8 cellular contexts compared by ENCODE assay signal in the genomic region with DNA sequence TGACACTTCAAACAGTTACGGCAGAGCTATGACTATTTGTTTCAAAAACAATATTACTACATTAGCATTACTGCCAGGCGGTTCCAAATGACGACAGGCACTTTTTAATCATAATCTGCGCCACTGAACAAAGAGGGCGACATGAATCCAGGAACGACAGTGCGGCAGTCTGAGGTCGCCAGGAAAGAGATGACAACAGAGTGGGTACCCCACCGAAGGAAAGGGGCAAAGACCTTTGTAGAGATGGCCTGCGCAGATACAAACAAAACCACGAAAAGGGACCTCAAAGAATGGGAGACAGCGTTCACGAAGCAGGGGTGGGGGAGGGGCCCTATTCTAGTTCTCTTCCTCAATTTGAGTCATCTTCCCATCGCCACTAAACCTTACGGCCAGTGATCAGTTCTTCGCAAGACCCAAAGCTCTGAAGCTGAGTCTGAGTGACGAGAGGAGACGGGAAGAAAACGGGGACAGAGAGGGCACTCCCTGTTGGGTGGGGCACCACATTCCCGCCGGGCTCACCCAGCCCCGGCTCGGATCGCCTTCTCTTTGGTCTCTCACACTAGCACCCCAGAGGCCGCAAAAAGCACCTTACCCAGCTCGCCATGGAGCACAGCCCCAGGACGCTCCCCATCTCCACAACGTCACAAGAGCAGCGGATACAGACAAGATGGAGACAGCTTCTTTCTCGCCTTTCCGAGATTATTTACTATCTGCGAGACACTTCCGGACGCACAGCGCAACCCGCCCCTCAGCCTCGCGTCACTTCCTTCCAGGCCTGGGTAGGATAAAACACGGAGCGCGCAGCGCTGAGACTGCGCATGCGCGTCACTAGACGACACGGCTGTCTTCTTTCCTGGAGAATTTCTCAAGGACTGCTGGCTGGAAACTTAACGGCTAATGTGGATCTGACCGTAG. TPM values are rescaled to one million over a fixed set of nuclear protein-coding genes. Genes with fewer than 3 reads are reported as not detected.
DNase-seq lines count a peak whose midpoint lies in the region; ATAC-seq and TF ChIP-seq lines count a peak whose summit lies in the region.

A gene (minus strand): TSS at position 701 of the 915 bp plus-strand sequence. CDS start 70 bp downstream, at position 631.

- H3K4me3 Mint-ChIP-seq in natural killer cell treated with Interleukin-12 subunit alpha and Interleukin-12 subunit beta and Interleukin-15 and Interleukin-18, amount 100 ng/mL, for 72 hours, result peak within 1 kb of the TSS; percentile 97

- no peaks in the 10 kb centered on the region for H3K36me3 ChIP-seq in H7 (replicated peaks; ENCODE audit: control insufficient read depth, insufficient read depth, low read length)

- no peaks in the 10 kb centered on the region for H3K27me3 ChIP-seq in H7 (ENCODE audit: control insufficient read depth, insufficient read depth, low read length)

- DNase-seq in ELF-1 (ENCODE audit: low read depth, low spot score) (peak; percentile 95), H7 (peak; percentile 81), M059J (ENCODE audit: low read depth) (peak; percentile 94), SHP77 (lab: John Stamatoyannopoulos, UW) (peak; percentile 86 to 94), fibroblast of pulmonary artery (ENCODE audit: low read depth) (peak; percentile 97)
- DNase-seq in activated effector memory CD4-positive, alpha-beta T cell treated with Interleukin-2 at 50 U/mL for 16 hours, result peak; percentile 89
- DNase-seq in natural killer cell treated with Interleukin-12 subunit alpha and Interleukin-12 subunit beta and Interleukin-15 and Interleukin-18, amount 100 ng/mL, for 72 hours (ENCODE audit: low spot score), result peak; percentile 96
- peak; percentile 91 for DNase-seq in stimulated activated naive CD8-positive, alpha-beta T cell treated with anti-CD3 and anti-CD28 coated beads, Interleukin-15, Interleukin-2, amounts not matched to agents 100 U/mL and 50 U/mL, for 24 hours

- peaks cover 33 to 35% of the 10 kb centered on the region in 2 donors for H3K4me1 Mint-ChIP-seq in natural killer cell treated with Interleukin-12 subunit alpha and Interleukin-12 subunit beta and Interleukin-15 and Interleukin-18, amount 100 ng/mL, for 72 hours (ENCODE audit: low read depth in 2 of 2)

- no peaks in the 10 kb centered on the region for H3K27me3 Mint-ChIP-seq in natural killer cell treated with Interleukin-12 subunit alpha and Interleukin-12 subunit beta and Interleukin-15 and Interleukin-18, amount 100 ng/mL, for 72 hours

- no peaks in the 10 kb centered on the region for H3K9me3 Mint-ChIP-seq in natural killer cell treated with Interleukin-12 subunit alpha and Interleukin-12 subunit beta and Interleukin-15 and Interleukin-18, amount 100 ng/mL, for 72 hours

- TF ChIP-seq CTCF in fibroblast of pulmonary artery (IDR thresholded peaks at IDR 0.05; ENCODE audit: low read length, missing control alignments), result no peak

- ATAC-seq in natural killer cell treated with Interleukin-12 subunit alpha and Interleukin-12 subunit beta and Interleukin-15 and Interleukin-18, amount 100 ng/mL, for 72 hours, result peak; percentile 99
- peak; percentile 98 for ATAC-seq in stimulated activated naive CD8-positive, alpha-beta T cell treated with anti-CD3 and anti-CD28 coated beads, Interleukin-15, Interleukin-2, amounts not matched to agents 100 U/mL and 50 U/mL, for 24 hours

- H3K27ac Mint-ChIP-seq in natural killer cell treated with Interleukin-12 subunit alpha and Interleukin-12 subunit beta and Interleukin-15 and Interleukin-18, amount 100 ng/mL, for 72 hours, result peak within 1 kb of the TSS; percentile 95 to 99

- peaks cover 11% of the 10 kb centered on the region for H3K36me3 Mint-ChIP-seq in natural killer cell treated with Interleukin-12 subunit alpha and Interleukin-12 subunit beta and Interleukin-15 and Interleukin-18, amount 100 ng/mL, for 72 hours

- H3K4me3 ChIP-seq in H7 (ENCODE audit: insufficient read depth, low read depth, low read length), result peak within 1 kb of the TSS; percentile 97
- H3K4me3 ChIP-seq in fibroblast of pulmonary artery (replicated peaks; ENCODE audit: low read depth, low read length), result peak within 1 kb of the TSS; percentile 88

RNA-seq across cellular contexts. Expression of the gene that starts here (rescaled TPM):
- 40.1 and 52.0 TPM in 2 replicates for total RNA-seq in H7 (2014; rRNA removed; shearing (Covaris generic))
- 153 and 202 TPM in 2 replicates for total RNA-seq in M059J (2014; rRNA removed; shearing (Covaris generic))
- total RNA-seq in natural killer cell treated with Interleukin-12 subunit alpha and Interleukin-12 subunit beta and Interleukin-15 and Interleukin-18, amount 100 ng/mL, for 72 hours, result 10 to 100 TPM; 38.0 to 70.6 TPM

Comparison
In these comparisons a context has a peak if more than half of its experiments do, and no peak if none do; other contexts are left out.
1. Peak in every context shown above with its lines: DNase-seq, ATAC-seq and H3K4me3 ChIP-seq.